Comparison of ENCODE assay signal across 8 cellular contexts in the genomic region with DNA sequence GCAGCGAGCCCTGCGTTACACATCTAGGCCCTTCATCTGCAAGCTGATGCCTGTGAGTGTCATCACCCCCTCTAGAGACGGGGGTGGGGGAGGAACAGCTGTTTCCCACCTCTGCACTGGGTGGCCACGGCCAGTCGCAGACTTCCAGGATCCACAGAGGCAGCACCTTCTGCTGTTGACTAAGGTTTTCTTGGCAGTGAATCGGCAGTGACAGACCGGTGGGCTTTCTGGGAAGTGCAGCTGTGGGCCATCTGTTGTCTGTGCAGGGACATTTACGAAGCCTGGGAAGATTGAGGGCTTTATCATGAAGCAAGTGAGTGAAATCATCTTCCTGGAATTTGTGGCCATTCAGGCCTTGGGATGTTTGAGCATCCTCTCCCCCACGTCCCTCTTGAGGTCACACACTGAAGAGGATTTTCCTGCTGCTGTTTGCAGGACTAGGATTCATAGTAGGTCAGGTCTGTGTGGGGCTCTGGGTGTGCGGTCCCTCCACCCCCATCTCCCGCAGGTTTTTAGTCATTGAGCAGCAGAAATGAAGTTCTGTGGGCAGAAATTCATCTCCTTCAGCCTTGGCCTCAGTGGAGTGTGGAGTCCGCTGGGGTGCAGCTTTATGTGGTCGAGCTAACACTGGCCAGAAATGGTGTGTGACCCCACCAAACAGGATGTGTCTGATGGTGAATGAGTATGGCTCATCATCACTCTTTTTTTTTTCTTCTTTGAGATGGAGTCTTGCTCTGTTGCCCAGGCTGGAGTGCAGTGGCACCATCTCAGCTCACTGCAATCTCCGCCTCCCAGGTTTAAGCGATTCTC. TPM values are rescaled to one million over a fixed set of nuclear protein-coding genes. Genes with fewer than 3 reads are reported as not detected.
A peak's percentile ranks its signal among the peaks of the same experiment; 100 is the strongest.
DNase-seq lines count a peak whose midpoint lies in the region; ATAC-seq and TF ChIP-seq lines count a peak whose summit lies in the region.

No MANE protein-coding gene starts in this region.

- ATAC-seq in mucosa of descending colon: peak; percentile 16

- H3K36me3 ChIP-seq in BJ (ENCODE audit: control insufficient read depth, insufficient read depth, low read length) (0 out of 2 replicates have a peak, but pooled peaks cover 3% of the 10 kb centered on the region), HUES48 (ENCODE audit: control insufficient read depth, insufficient read depth, low read length) (peaks cover 24% of the 10 kb centered on the region), mucosa of descending colon (ENCODE audit: low read depth) (no peaks in the 10 kb centered on the region)

- H3K4me3 ChIP-seq in BJ (ENCODE audit: low read depth, low read length) (no peak overlapping the region), HUES48 (ENCODE audit: low read depth, low read length) (no peak overlapping the region), mucosa of descending colon (no peak overlapping the region)

- POLR2A ChIA-PET in BJ (lab: Charles Lee): interaction anchor here (1.0 kb wide), 1 partner anchor 32 kb away, joined by 3 read pairs; no protein-coding TSS in a partner anchor

- H3K27ac ChIP-seq in HUES48 (ENCODE audit: low read depth, low read length): peak overlapping the region; percentile 51

- H3K9ac ChIP-seq in HUES48 (ENCODE audit: low read depth, low read length): no peak overlapping the region

- H3K4me1 ChIP-seq in HUES48 (ENCODE audit: control insufficient read depth, insufficient read depth, low read length) (peaks cover 27% of the 10 kb centered on the region), mucosa of descending colon (ENCODE audit: low read depth) (peaks cover 17% of the 10 kb centered on the region)

- CTCF ChIA-PET in BJ (lab: Yijun Ruan, JAX): interaction anchor here (0.6 to 3.5 kb wide), 11 partner anchors 9 to 140 kb away, joined by 3 to 16 read pairs (median 4); no protein-coding TSS in a partner anchor

- peak; percentile 96 for DNase-seq in BJ (ENCODE audit: low read depth)
- DNase-seq in astrocyte of the hippocampus (ENCODE audit: low read depth, low spot score): peak; percentile 75
- DNase-seq in mucosa of descending colon: peak in 1 of 3 donors; percentile 26
- DNase-seq in NCI-H345 treated with DMSO at 0.1 percent for 48 hours (lab: John Stamatoyannopoulos, UW; ENCODE audit: unreplicated experiment): no peak
- DNase-seq in NCI-H2029 treated with DMSO at 0.1 percent for 48 hours (lab: John Stamatoyannopoulos, UW): no peak
- no peak for DNase-seq in GDM1 (lab: John Stamatoyannopoulos, UW)
- no peak for DNase-seq in activated effector memory CD4-positive, alpha-beta T cell treated with Interleukin-2 at 50 U/mL for 16 hours

- H3K9me3 ChIP-seq in HUES48 (ENCODE audit: control insufficient read depth, insufficient read depth, low read length): no peaks in the 10 kb centered on the region
- no peaks in the 10 kb centered on the region for H3K9me3 ChIP-seq in mucosa of descending colon

- peak; percentile 19; the same call in 1 of the 2 replicates for TF ChIP-seq CTCF in BJ (IDR thresholded peaks at IDR 0.05; ENCODE audit: insufficient read depth, low read depth, low read length)
- TF ChIP-seq CTCF in mucosa of descending colon (IDR thresholded peaks at IDR 0.05): no peak

- intact Hi-C loops in mucosa of descending colon (cut with DNase I, micrococcal nuclease): no loop called here

- H3K27me3 ChIP-seq in BJ (ENCODE audit: control insufficient read depth, insufficient read depth, low read length) (no peaks in the 10 kb centered on the region), HUES48 (ENCODE audit: control insufficient read depth, insufficient read depth, low read length) (no peaks in the 10 kb centered on the region)

RNA-seq across cellular contexts. Expression of a gene that starts 12.0 kb away (rescaled TPM):
- polyA plus RNA-seq in BJ (2011; rRNA removed): 26.7 and 37.7 TPM in 2 replicates
- polyA minus RNA-seq in BJ (2011; rRNA and poly(A)+ RNA removed): 30.8 and 33.3 TPM in 2 replicates
- 10 to 100 TPM; 36.2 to 54.3 (median 48.8) TPM for total RNA-seq in mucosa of descending colon

RNA-seq across cellular contexts. Expression of a gene that starts 30.6 kb away (rescaled TPM):
- polyA plus RNA-seq in BJ (2011; rRNA removed): 18.9 and 26.4 TPM in 2 replicates
- polyA minus RNA-seq in BJ (2011; rRNA and poly(A)+ RNA removed): 27.6 and 39.0 TPM in 2 replicates
- total RNA-seq in mucosa of descending colon: 10 to 100 TPM; 21.9 to 41.3 (median 23.2) TPM

Comparison
In these comparisons a context has a peak if more than half of its experiments do, and no peak if none do; other contexts are left out.
1. DNase-seq: peak in BJ (single experiment) and astrocyte of the hippocampus (single experiment); none in NCI-H345 treated with DMSO at 0.1 percent for 48 hours (single experiment), NCI-H2029 treated with DMSO at 0.1 percent for 48 hours (single experiment), GDM1 (single experiment) and activated effector memory CD4-positive, alpha-beta T cell treated with Interleukin-2 at 50 U/mL for 16 hours (single experiment).